ENCODE assay signal across 22 cellular contexts in genomic region chr22:35708917-35709316, GRCh38. TPM values are rescaled to one million over a fixed set of nuclear protein-coding genes. Genes with fewer than 3 reads are reported as not detected.
DNase-seq lines count a peak whose midpoint lies in the region; ATAC-seq, FAIRE-seq and TF ChIP-seq lines count a peak whose summit lies in the region.
"Had no signal": no experiment of that assay in that cellular context is flagged by ENCODE, and none has a peak within 500 bp of the region (broad histone marks: within the 10 kb centered on the region; RNA-seq: fewer than 3 reads in every experiment).

No MANE protein-coding gene starts in this region.

- peak overlapping the region; percentile 67 for H3K14ac ChIP-seq in IMR-90 (replicated peaks; ENCODE audit: low read depth, low read length)

- peak overlapping the region; percentile 37; the same call in 1 of the 2 replicates for H3K56ac ChIP-seq in IMR-90 (ENCODE audit: extremely low read depth, insufficient read depth, low read length)

- peak overlapping the region; percentile 48 for H2AK9ac ChIP-seq in IMR-90 (replicated peaks; ENCODE audit: low read depth, low read length, poor library complexity)

- H4K91ac ChIP-seq in IMR-90 (ENCODE audit: insufficient read depth, low read depth, low read length): peak overlapping the region; percentile 89

- peak overlapping the region; percentile 49; the same call in 1 of the 2 replicates for H3K23ac ChIP-seq in IMR-90 (ENCODE audit: low read depth, low read length)

- POLR2A ChIA-PET in IMR-90 (lab: Charles Lee; ENCODE audit: unreplicated experiment): no interaction called here

- TF ChIP-seq CTCF in IMR-90 (conservative IDR thresholded peaks at IDR 0.05; ENCODE audit: low read depth, low read length) (no peak), brain microvascular endothelial cell (IDR thresholded peaks at IDR 0.05; ENCODE audit: low read depth, low read length, missing control alignments) (no peak)

- DNase-seq in IMR-90: no peak
- no peak for DNase-seq in SK-N-MC (ENCODE audit: low read depth, low spot score)
- DNase-seq in brain microvascular endothelial cell: peak; percentile 53
- peak; percentile 37 for DNase-seq in small intestine
- no peak for DNase-seq in central memory CD4-positive, alpha-beta T cell
- no peak for DNase-seq in amniotic stem cell (lab: John Stamatoyannopoulos, UW)
- DNase-seq: C1 segment of cervical spinal cord; Calu3; CD4-positive, alpha-beta memory T cell; COR-L47; DMS53; DMS79 treated with DMSO at 0.1 percent for 48 hours; GF-D8; GM23248; H7; HCEC 1CT had no signal

- FAIRE-seq in small intestine (lab: Jason Lieb, UNC): no peak
- FAIRE-seq: GM12892, H1 had no signal

- ATAC-seq in IMR-90 (ENCODE audit: low read depth): no peak

- intact Hi-C loops in IMR-90 (cut with micrococcal nuclease): loop anchor here (5.0 kb wide), 1 partner anchor 42 kb away; no protein-coding TSS in a partner anchor

- CTCF ChIA-PET in IMR-90 (lab: Yijun Ruan, JAX): interaction anchor here (1.2 kb wide), 1 partner anchor 25 kb away, joined by 4 read pairs; no protein-coding TSS in a partner anchor

- H2BK15ac ChIP-seq in IMR-90 (ENCODE audit: low read depth, low read length): peak overlapping the region; percentile 97; the same call in 1 of the 3 replicates

- peak overlapping the region; percentile 81; the same call in 1 of the 2 replicates for H3K4ac ChIP-seq in IMR-90 (ENCODE audit: low read depth, low read length)

- H3K36me3 ChIP-seq in IMR-90 (ENCODE audit: control insufficient read depth, insufficient read depth, low read length) (no peaks in the 10 kb centered on the region), SK-N-MC (ENCODE audit: insufficient read depth, low read length) (no peaks in the 10 kb centered on the region), brain microvascular endothelial cell (replicated peaks) (no peaks in the 10 kb centered on the region), small intestine (ENCODE audit: control insufficient read depth in 2 of 2, insufficient read depth in 2 of 2, low read length in 2 of 2) (peaks cover 0 to 2% of the 10 kb centered on the region in 2 donors)

- peak overlapping the region; percentile 72 for H2BK5ac ChIP-seq in IMR-90 (ENCODE audit: low read depth, low read length, poor library complexity, severe bottlenecking)

- peak overlapping the region in 1 of 2 experiments; percentile 76; a peak in 1 of 4 replicates for H4K8ac ChIP-seq in IMR-90 (ENCODE audit: low read depth in 2 of 2, low read length in 2 of 2)

- dilution Hi-C loops in IMR-90 (cut with HindIII; ENCODE audit: low sequenced_read_pairs, unreplicated experiment): no loop called here

- BruUV-seq in IMR-90 (replicated peaks; lab: Mats Ljungman, UMichigan): no TSS peak

- H3K27ac ChIP-seq in IMR-90 (ENCODE audit: insufficient read depth, low read length) (peak overlapping the region; percentile 81), SK-N-MC (0 out of 2 replicates have a peak overlapping the region, but pooled peaks have one; percentile 30), brain microvascular endothelial cell (peak overlapping the region; percentile 65), small intestine (ENCODE audit: low read depth in 1 of 2, low read length in 1 of 2) (no peak overlapping the region)
- H3K27ac ChIP-seq: GM23248 had no signal

- H2BK20ac ChIP-seq in IMR-90 (ENCODE audit: low read depth, low read length): peak overlapping the region; percentile 85

- 98% methylated on average over 4 of the region's 7 CpGs; no CpG with 5 or more reads in 1 of the 2 experiments for WGBS in IMR-90 (ENCODE audit: extremely low coverage in 2 of 2, insufficient read length in 1 of 2), 2 experiments
- 58 to 73% (median 66%) methylated on average over 7 of the region's 7 CpGs for WGBS in small intestine, 3 donors

- peak overlapping the region; percentile 96; the same call in 1 of the 2 replicates for H2AK5ac ChIP-seq in IMR-90 (ENCODE audit: low read depth, low read length)

- H3K27me3 ChIP-seq in IMR-90 (ENCODE audit: control insufficient read depth, insufficient read depth, low read length) (no peaks in the 10 kb centered on the region), brain microvascular endothelial cell (replicated peaks) (no peaks in the 10 kb centered on the region), small intestine (ENCODE audit: control insufficient read depth in 2 of 2, insufficient read depth in 2 of 2, low read length in 2 of 2) (no peaks in the 10 kb centered on the region)

- peak overlapping the region; percentile 32; the same call in 1 of the 2 replicates for H3K4me2 ChIP-seq in IMR-90 (ENCODE audit: low read depth, low read length)

- H3K4me1 ChIP-seq in IMR-90 (ENCODE audit: control insufficient read depth, insufficient read depth, low read length) (peaks cover 18% of the 10 kb centered on the region), small intestine (ENCODE audit: control insufficient read depth in 2 of 2, insufficient read depth in 1 of 2, low read depth in 1 of 2, low read length in 1 of 2) (no peaks in the 10 kb centered on the region)

- in situ Hi-C loops in IMR-90 (cut with MboI; ENCODE audit: low sequenced_read_pairs): no loop called here
- in situ Hi-C loops in brain microvascular endothelial cell (cut with HindIII; ENCODE audit: low pct_ligation_motif_present, low sequenced_read_pairs): no loop called here

- peaks cover 8% of the 10 kb centered on the region; the same call in 1 of the 2 replicates for H3K9me1 ChIP-seq in IMR-90 (ENCODE audit: insufficient read depth, low read length)

- H3K18ac ChIP-seq in IMR-90 (ENCODE audit: low read depth, low read length): no peak overlapping the region

- H3K4me3 ChIP-seq in IMR-90 (ENCODE audit: insufficient read depth, low read depth, low read length) (no peak overlapping the region), SK-N-MC (no peak overlapping the region), brain microvascular endothelial cell (ENCODE audit: low read depth, low read length) (no peak overlapping the region), small intestine (ENCODE audit: low read depth in 1 of 2, low read length in 2 of 2) (no peak overlapping the region)
- H3K4me3 ChIP-seq: GM23248 had no signal

- no peak overlapping the region for H3K9ac ChIP-seq in IMR-90 (ENCODE audit: low read depth, low read length)
- H3K9ac ChIP-seq in SK-N-MC (ENCODE audit: insufficient read length): no peak overlapping the region
- H3K9ac ChIP-seq: GM23248 had no signal

- H4K5ac ChIP-seq in IMR-90 (ENCODE audit: low read depth, low read length): no peak overlapping the region; the same call in 1 of the 2 replicates

- H4K20me1 ChIP-seq in IMR-90 (ENCODE audit: insufficient read depth, low read length): no peaks in the 10 kb centered on the region; the same call in 1 of the 2 replicates

- no peak for TF ChIP-seq RAD21 in IMR-90 (IDR thresholded peaks at IDR 0.05; ENCODE audit: low read length)

- no peak for TF ChIP-seq POLR2A in IMR-90 (IDR thresholded peaks at IDR 0.05; ENCODE audit: low read depth, low read length)

- H3K79me1 ChIP-seq in IMR-90 (ENCODE audit: low read depth in 1 of 2, low read length in 2 of 2): no peaks in the 10 kb centered on the region; a peak in 1 of 4 replicates

- H2AFZ ChIP-seq in IMR-90 (replicated peaks; ENCODE audit: low read length, poor library complexity): peak overlapping the region; percentile 21
- H2AFZ ChIP-seq: GM23248 had no signal

- H3K9me3 ChIP-seq in IMR-90 (ENCODE audit: control insufficient read depth, insufficient read depth, low read length) (peaks cover 6% of the 10 kb centered on the region), SK-N-MC (ENCODE audit: low read depth, low read length) (no peaks in the 10 kb centered on the region), small intestine (ENCODE audit: control insufficient read depth, low read depth) (no peaks in the 10 kb centered on the region)

- H2BK120ac ChIP-seq in IMR-90 (ENCODE audit: low read depth, low read length): peak overlapping the region; percentile 85

TF ChIP-seq in IMR-90, 13 proteins besides CTCF, POLR2A, EP300 and RAD21:
- TF ChIP-seq FOS (IDR thresholded peaks at IDR 0.05; ENCODE audit: low read depth, low read length) (no peak), MXI1 (IDR thresholded peaks at IDR 0.05; ENCODE audit: borderline replicate concordance, low read depth, low read length) (no peak), SMC3 (IDR thresholded peaks at IDR 0.05; ENCODE audit: low read depth, low read length) (no peak), CEBPB (IDR thresholded peaks at IDR 0.05; ENCODE audit: low read depth, low read length) (no peak), NFE2L2 (IDR thresholded peaks at IDR 0.05; ENCODE audit: low read depth, low read length) (no peak), RFX5 (IDR thresholded peaks at IDR 0.05; ENCODE audit: low read depth, low read length) (no peak), CHD1 (IDR thresholded peaks at IDR 0.05; ENCODE audit: low read depth, low read length) (no peak), ELK1 (IDR thresholded peaks at IDR 0.05; ENCODE audit: borderline replicate concordance, low read depth, low read length) (no peak)

RNA-seq across cellular contexts. Expression of gene APOL5, which starts 8.8 kb away (rescaled TPM):
- under 0.01 and 0.18 TPM in 2 replicates for total RNA-seq in IMR-90 (2012; rRNA removed)
- 0.15 and 0.19 TPM in 2 replicates for polyA plus RNA-seq in IMR-90 (2012; rRNA removed)
- polyA plus RNA-seq in IMR-90 (2012; cell fraction: cytosol; rRNA removed): 0.15 TPM in 1 of 2 replicates, not detected in the other
- polyA plus RNA-seq in IMR-90 (2012; cell fraction: nucleus; rRNA removed; ENCODE audit: low replicate concordance): 0.09 and 0.16 TPM in 2 replicates
- not detected for polyA plus RNA-seq in small intestine
- total RNA-seq: A172; A673; Calu3; CD4-positive, alpha-beta memory T cell; G401; GM23248; H1; H7 had no signal
- polyA plus RNA-seq: BJ; CD4-positive, alpha-beta memory T cell; GM23248; H1 had no signal

Comparison
In these comparisons a context has a peak if more than half of its experiments do, and no peak if none do; other contexts are left out.
1. DNase-seq: peak in brain microvascular endothelial cell (single experiment) and small intestine (single experiment); none in IMR-90 (single experiment), SK-N-MC (single experiment), central memory CD4-positive, alpha-beta T cell (single experiment) and amniotic stem cell (single experiment).
2. H3K27ac ChIP-seq: peak in IMR-90 (single experiment), SK-N-MC (single experiment) and brain microvascular endothelial cell (single experiment); none in small intestine (0 of 2).